ENCODE assay signal across 9 cellular contexts in genomic region chr5:141484499-141485304, GRCh38. TPM values are rescaled to one million over a fixed set of nuclear protein-coding genes. Genes with fewer than 3 reads are reported as not detected.
DNase-seq lines count a peak whose midpoint lies in the region; ATAC-seq and TF ChIP-seq lines count a peak whose summit lies in the region.
"Had no signal": no experiment of that assay in that cellular context is flagged by ENCODE, and none has a peak within 500 bp of the region (broad histone marks: within the 10 kb centered on the region; RNA-seq: fewer than 3 reads in every experiment).

Gene PCDHGC4 (plus strand): TSS chr5:141485030. CDS start chr5:141485174, 144 bp downstream.

- intact Hi-C loops in naive thymus-derived CD4-positive, alpha-beta T cell (cut with micrococcal nuclease) = no loop called here

- H3K4me1 ChIP-seq in naive thymus-derived CD4-positive, alpha-beta T cell (ENCODE audit: control insufficient read depth in 2 of 2, insufficient read depth in 2 of 2, low read length in 2 of 2) = peaks cover 0 to 8% of the 10 kb centered on the region in 2 donors

- peak within 1 kb of the TSS; percentile 76 for H3K4me3 Mint-ChIP-seq in endothelial cell (ENCODE audit: unreplicated experiment)
- H3K4me3 Mint-ChIP-seq in naive thymus-derived CD4-positive, alpha-beta T cell = peak within 1 kb of the TSS in 9 of 10 donors; percentile 44 to 75 (median 66)

- POLR2A ChIA-PET in GM10248 (lab: Yijun Ruan, JAX) = no interaction called here
- POLR2A ChIA-PET in naive thymus-derived CD4-positive, alpha-beta T cell (lab: Charles Lee) = no interaction called here

- H3K36me3 Mint-ChIP-seq in endothelial cell (ENCODE audit: low read depth, unreplicated experiment) = peaks cover 45% of the 10 kb centered on the region
- peaks cover 0 to 12% (median 0%) of the 10 kb centered on the region in 5 donors for H3K36me3 Mint-ChIP-seq in naive thymus-derived CD4-positive, alpha-beta T cell

- no peaks in the 10 kb centered on the region for H3K9me3 ChIP-seq in naive thymus-derived CD4-positive, alpha-beta T cell (ENCODE audit: control insufficient read depth in 2 of 3, low read length in 3 of 3)

- ATAC-seq in naive thymus-derived CD4-positive, alpha-beta T cell = no peak
- ATAC-seq: HCT116 had no signal

- no peak for TF ChIP-seq CTCF in GM10248 (IDR thresholded peaks at IDR 0.05; ENCODE audit: control extremely low read depth, extremely low read depth, low read depth, missing control alignments)
- no peak for TF ChIP-seq CTCF in endothelial cell (IDR thresholded peaks at IDR 0.05; ENCODE audit: unreplicated experiment)

- H3K36me3 ChIP-seq in naive thymus-derived CD4-positive, alpha-beta T cell (ENCODE audit: control insufficient read depth in 2 of 3, insufficient read depth in 3 of 3, low read length in 3 of 3) = no peaks in the 10 kb centered on the region

- H3K27ac ChIP-seq in naive thymus-derived CD4-positive, alpha-beta T cell (ENCODE audit: low read depth, low read length) = no peak within 1 kb of the TSS

- H3K27me3 Mint-ChIP-seq in endothelial cell (ENCODE audit: unreplicated experiment) = peaks cover 9% of the 10 kb centered on the region
- H3K27me3 Mint-ChIP-seq in naive thymus-derived CD4-positive, alpha-beta T cell = peaks cover 65 to 91% (median 81%) of the 10 kb centered on the region in 5 donors

- CTCF ChIA-PET in GM10248 (lab: Yijun Ruan, JAX) = interaction anchor here (0.7 to 3.5 kb wide), 16 partner anchors 8 to 79 kb away, joined by 3 to 28 read pairs (median 5); partner anchors contain the start of genes PCDHGA10, PCDHGB7 and PCDHGC3
- CTCF ChIA-PET in naive thymus-derived CD4-positive, alpha-beta T cell (lab: Charles Lee) = no interaction called here

- no peak within 1 kb of the TSS for H3K4me3 ChIP-seq in naive thymus-derived CD4-positive, alpha-beta T cell (ENCODE audit: low read length)

- no peaks in the 10 kb centered on the region for H3K9me3 Mint-ChIP-seq in endothelial cell (ENCODE audit: unreplicated experiment)
- H3K9me3 Mint-ChIP-seq in naive thymus-derived CD4-positive, alpha-beta T cell = peaks cover 0 to 5% (median 0%) of the 10 kb centered on the region in 11 donors

- peaks cover 7 to 19% of the 10 kb centered on the region in 2 donors for H3K27me3 ChIP-seq in naive thymus-derived CD4-positive, alpha-beta T cell (ENCODE audit: control insufficient read depth in 2 of 2, insufficient read depth in 2 of 2, low read length in 2 of 2)

- peak; percentile 35 for DNase-seq in GM10248 (ENCODE audit: extremely low spot score)
- peak; percentile 82 for DNase-seq in NCI-H2227 (lab: John Stamatoyannopoulos, UW; ENCODE audit: unreplicated experiment)
- peak; percentile 64 for DNase-seq in endothelial cell (ENCODE audit: low spot score)
- DNase-seq in naive thymus-derived CD4-positive, alpha-beta T cell = no peak
- no peak for DNase-seq in putamen (ENCODE audit: low spot score)
- no peak for DNase-seq in DMS153 (lab: John Stamatoyannopoulos, UW)
- DNase-seq in NCI-H2196 treated with DMSO at 0.1 percent for 48 hours (lab: John Stamatoyannopoulos, UW; ENCODE audit: unreplicated experiment) = no peak
- no peak for DNase-seq in superior temporal gyrus (ENCODE audit: extremely low spot score)

- H3K27ac Mint-ChIP-seq in endothelial cell (ENCODE audit: unreplicated experiment) = peak within 1 kb of the TSS; percentile 76
- no peak within 1 kb of the TSS for H3K27ac Mint-ChIP-seq in naive thymus-derived CD4-positive, alpha-beta T cell

- H3K4me1 Mint-ChIP-seq in endothelial cell (ENCODE audit: unreplicated experiment) = peaks cover 44% of the 10 kb centered on the region
- peaks cover 0 to 25% (median 17%) of the 10 kb centered on the region in 7 donors for H3K4me1 Mint-ChIP-seq in naive thymus-derived CD4-positive, alpha-beta T cell

RNA-seq across cellular contexts. Expression of gene PCDHGC4, which starts in this region (rescaled TPM):
- total RNA-seq in endothelial cell (ENCODE audit: unreplicated experiment) = 3.5 TPM
- total RNA-seq in naive thymus-derived CD4-positive, alpha-beta T cell = under 1 TPM in 1 of 5 experiments, not detected in 4; 0.22 TPM
- not detected for polyA plus RNA-seq in naive thymus-derived CD4-positive, alpha-beta T cell

Comparison
In these comparisons a context has a peak if more than half of its experiments do, and no peak if none do; other contexts are left out.
1. DNase-seq: peak in GM10248 (single experiment), NCI-H2227 (single experiment) and endothelial cell (single experiment); none in naive thymus-derived CD4-positive, alpha-beta T cell (0 of 9), putamen (single experiment), DMS153 (single experiment), NCI-H2196 treated with DMSO at 0.1 percent for 48 hours (single experiment) and superior temporal gyrus (single experiment).